Comparison of ENCODE assay signal across 37 cellular contexts in the genomic region with DNA sequence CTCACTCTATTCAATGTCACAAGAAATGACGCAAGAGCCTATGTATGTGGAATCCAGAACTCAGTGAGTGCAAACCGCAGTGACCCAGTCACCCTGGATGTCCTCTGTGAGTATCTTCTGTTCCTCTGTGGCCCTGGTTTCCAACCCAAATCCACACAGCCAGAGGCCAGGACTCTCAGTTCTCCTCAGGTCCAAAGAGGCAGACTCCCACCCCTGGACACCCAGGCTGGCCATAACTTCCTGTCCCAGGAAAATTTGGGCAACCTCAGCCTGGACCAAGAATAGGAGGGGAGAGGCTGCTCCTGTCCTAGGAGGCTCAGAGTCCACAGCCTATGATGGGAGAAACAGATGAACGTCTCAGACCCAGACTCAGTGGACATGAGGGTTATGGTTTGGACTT. TPM values are rescaled to one million over a fixed set of nuclear protein-coding genes. Genes with fewer than 3 reads are reported as not detected.
"Had no signal": no experiment of that assay in that cellular context is flagged by ENCODE, and none has a peak within 500 bp of the region (broad histone marks: within the 10 kb centered on the region; RNA-seq: fewer than 3 reads in every experiment).

No MANE protein-coding gene starts in this region.

- H3K27me3 ChIP-seq: ascending aorta, body of pancreas, brain microvascular endothelial cell, cardiac muscle cell had no signal

- DNase-seq: activated effector memory CD4-positive, alpha-beta T cell treated with anti-CD3 and anti-CD28 coated beads, Interleukin-2, amount 50 U/mL, for 16 hours; activated effector memory CD4-positive, alpha-beta T cell treated with Interleukin-2 at 50 U/mL for 16 hours; activated gamma-delta T cell; activated gamma-delta T cell treated with Interleukin-2 at 50 U/mL for 16 hours; activated naive CD4-positive, alpha-beta T cell; activated naive CD4-positive, alpha-beta T cell treated with anti-CD3 and anti-CD28 coated beads for 36 hours; activated naive CD4-positive, alpha-beta T cell treated with anti-CD3 and anti-CD28 coated beads, Interleukin-2, amount 10 ng/mL, durations not matched to agents 7 days and 5 days; activated naive CD4-positive, alpha-beta T cell treated with anti-CD3 and anti-CD28 coated beads, Interleukin-2, amount 50 U/mL, for 16 hours; activated naive CD4-positive, alpha-beta T cell treated with Interleukin-2 at 50 U/mL for 16 hours; activated naive CD8-positive, alpha-beta T cell treated with anti-CD3 and anti-CD28 coated beads for 36 hours; activated naive CD8-positive, alpha-beta T cell treated with anti-CD3 and anti-CD28 coated beads, Interleukin-2, amount 10 ng/mL, durations not matched to agents 7 days and 5 days; activated naive CD8-positive, alpha-beta T cell treated with anti-CD3 and anti-CD28 coated beads, Interleukin-2, amount 50 U/mL, for 24 hours; activated T-cell treated with anti-CD3 and anti-CD28 coated beads for 4 hours; activated T-cell treated with anti-CD3 and anti-CD28 coated beads, Interleukin-2, amount 50 U/mL, for 1 hour; activated T-cell treated with anti-CD3 and anti-CD28 coated beads, Interleukin-2, amount 50 U/mL, for 24 hours; activated T-cell treated with anti-CD3 and anti-CD28 coated beads, Interleukin-2, amount 50 U/mL, for 4 hours; activated T-cell treated with anti-CD3 and anti-CD28 coated beads, Interleukin-2, amount 50 U/mL, for 48 hours; activated T-cell treated with anti-CD3 and anti-CD28 coated beads, Interleukin-2, amount 50 U/mL, for 72 hours; adrenal gland; amniotic stem cell; amygdala; anterior cingulate cortex; aorta; body of pancreas; brain microvascular endothelial cell; caudate nucleus; central memory CD4-positive, alpha-beta T cell; cerebellar nuclear complex had no signal

- H3K4me1 ChIP-seq: adrenal gland, ascending aorta, body of pancreas, breast epithelium had no signal

- H3K4me3 ChIP-seq: adrenal gland, ascending aorta, body of pancreas, breast epithelium, cardiac muscle cell had no signal

- H3K36me3 ChIP-seq: adrenal gland, ascending aorta, brain microvascular endothelial cell, breast epithelium, cardiac muscle cell had no signal

- FAIRE-seq: astrocyte had no signal

- H3K9me3 ChIP-seq: adrenal gland, ascending aorta, body of pancreas, breast epithelium had no signal

- H3K27ac ChIP-seq: adrenal gland, ascending aorta, body of pancreas, brain microvascular endothelial cell, breast epithelium, cardiac muscle cell had no signal

- ATAC-seq: activated naive CD4-positive, alpha-beta T cell treated with anti-CD3 and anti-CD28 coated beads, Interleukin-2, amount 50 U/mL, for 72 hours; activated naive CD8-positive, alpha-beta T cell treated with anti-CD3 and anti-CD28 coated beads, Interleukin-2, amount 50 U/mL, for 24 hours; activated T-cell treated with anti-CD3 and anti-CD28 coated beads, Interleukin-2, amount 50 U/mL, for 4 hours; activated T-cell treated with anti-CD3 and anti-CD28 coated beads, Interleukin-2, amount 50 U/mL, for 72 hours; activated T-helper 17 cell treated with anti-CD3 and anti-CD28 coated beads, Interleukin-2, amount 50 U/mL, for 72 hours; body of pancreas had no signal

RNA-seq across cellular contexts. Expression of gene CEACAM5, which starts 11.7 kb away (rescaled TPM):
- total RNA-seq: activated naive CD4-positive, alpha-beta T cell treated with anti-CD3 and anti-CD28 coated beads for 36 hours; activated naive CD4-positive, alpha-beta T cell treated with anti-CD3 and anti-CD28 coated beads, Interleukin-2, amount 50 U/mL, for 72 hours; activated naive CD8-positive, alpha-beta T cell treated with anti-CD3 and anti-CD28 coated beads for 36 hours; activated naive CD8-positive, alpha-beta T cell treated with anti-CD3 and anti-CD28 coated beads, Interleukin-2, amount 10 ng/mL, durations not matched to agents 7 days and 5 days; activated T-cell treated with anti-CD3 and anti-CD28 coated beads, Interleukin-2, amount 50 U/mL, for 72 hours; activated T-helper 1 cell treated with anti-CD3 and anti-CD28 coated beads, Interleukin-12 subunit alpha, Interleukin-12 subunit beta, Interleukin-2, Interleukin-4 antibody, amounts not matched to agents 30 ng/mL and 10 ng/mL and 1 ng/mL, durations not matched to agents 14 hours and 24 hours and 36 hours; activated T-helper 17 cell treated with anti-CD3 and anti-CD28 coated beads, Interleukin-2, amount 50 U/mL, for 72 hours; activated T-helper 2 cell treated with anti-CD3 and anti-CD28 coated beads, Interferon-gamma antibody, Interleukin-2, Interleukin-4, amounts not matched to agents 10 μg/mL and 5 μg/mL and 100 μg/mL, durations not matched to agents 14 hours and 24 hours and 36 hours; ascending aorta; astrocyte; cardiac muscle cell had no signal
- polyA plus RNA-seq: cardiac muscle cell had no signal

RNA-seq across cellular contexts. Expression of gene CEACAM7, which starts 32.0 kb away (rescaled TPM):
- total RNA-seq: activated naive CD4-positive, alpha-beta T cell treated with anti-CD3 and anti-CD28 coated beads for 36 hours; activated naive CD4-positive, alpha-beta T cell treated with anti-CD3 and anti-CD28 coated beads, Interleukin-2, amount 50 U/mL, for 72 hours; activated naive CD8-positive, alpha-beta T cell treated with anti-CD3 and anti-CD28 coated beads for 36 hours; activated naive CD8-positive, alpha-beta T cell treated with anti-CD3 and anti-CD28 coated beads, Interleukin-2, amount 10 ng/mL, durations not matched to agents 7 days and 5 days; activated T-cell treated with anti-CD3 and anti-CD28 coated beads, Interleukin-2, amount 50 U/mL, for 72 hours; activated T-helper 1 cell treated with anti-CD3 and anti-CD28 coated beads, Interleukin-12 subunit alpha, Interleukin-12 subunit beta, Interleukin-2, Interleukin-4 antibody, amounts not matched to agents 30 ng/mL and 10 ng/mL and 1 ng/mL, durations not matched to agents 14 hours and 24 hours and 36 hours; activated T-helper 17 cell treated with anti-CD3 and anti-CD28 coated beads, Interleukin-2, amount 50 U/mL, for 72 hours; activated T-helper 2 cell treated with anti-CD3 and anti-CD28 coated beads, Interferon-gamma antibody, Interleukin-2, Interleukin-4, amounts not matched to agents 10 μg/mL and 5 μg/mL and 100 μg/mL, durations not matched to agents 14 hours and 24 hours and 36 hours; ascending aorta; astrocyte; cardiac muscle cell; cardiac septum had no signal
- polyA plus RNA-seq: cardiac muscle cell had no signal

RNA-seq across cellular contexts. Expression of gene CEACAM6, which starts 35.2 kb away (rescaled TPM):
- total RNA-seq: activated naive CD4-positive, alpha-beta T cell treated with anti-CD3 and anti-CD28 coated beads for 36 hours; activated naive CD4-positive, alpha-beta T cell treated with anti-CD3 and anti-CD28 coated beads, Interleukin-2, amount 50 U/mL, for 72 hours; activated naive CD8-positive, alpha-beta T cell treated with anti-CD3 and anti-CD28 coated beads for 36 hours; activated naive CD8-positive, alpha-beta T cell treated with anti-CD3 and anti-CD28 coated beads, Interleukin-2, amount 10 ng/mL, durations not matched to agents 7 days and 5 days; activated T-cell treated with anti-CD3 and anti-CD28 coated beads, Interleukin-2, amount 50 U/mL, for 72 hours; activated T-helper 1 cell treated with anti-CD3 and anti-CD28 coated beads, Interleukin-12 subunit alpha, Interleukin-12 subunit beta, Interleukin-2, Interleukin-4 antibody, amounts not matched to agents 30 ng/mL and 10 ng/mL and 1 ng/mL, durations not matched to agents 14 hours and 24 hours and 36 hours; activated T-helper 17 cell treated with anti-CD3 and anti-CD28 coated beads, Interleukin-2, amount 50 U/mL, for 72 hours; activated T-helper 2 cell treated with anti-CD3 and anti-CD28 coated beads, Interferon-gamma antibody, Interleukin-2, Interleukin-4, amounts not matched to agents 10 μg/mL and 5 μg/mL and 100 μg/mL, durations not matched to agents 14 hours and 24 hours and 36 hours; ascending aorta; astrocyte; cardiac muscle cell had no signal
- polyA plus RNA-seq: cardiac muscle cell had no signal
